Comparison of ENCODE assay signal across 28 cellular contexts in genomic region chr5:33136785-33137184, GRCh38.
"Had no signal": no experiment of that assay in that cellular context is flagged by ENCODE, and none has a peak within 500 bp of the region (broad histone marks: within the 10 kb centered on the region; RNA-seq: fewer than 3 reads in every experiment).

No MANE protein-coding gene starts in this region.

- H3K27me3 ChIP-seq: colonic mucosa, dorsolateral prefrontal cortex, esophagus muscularis mucosa, esophagus squamous epithelium, foreskin keratinocyte, gastrocnemius medialis, gastroesophageal sphincter, heart left ventricle, heart right ventricle had no signal

- ATAC-seq: effector memory CD8-positive, alpha-beta T cell; esophagus mucosa; foreskin keratinocyte; gastrocnemius medialis; gastroesophageal sphincter; heart left ventricle; heart right ventricle had no signal

- H3K4me3 ChIP-seq: colonic mucosa, coronary artery, dorsolateral prefrontal cortex, esophagus muscularis mucosa, esophagus squamous epithelium, gastrocnemius medialis, gastroesophageal sphincter, heart left ventricle, heart right ventricle had no signal

- DNase-seq: colonic mucosa; cortex of kidney; dermis blood vessel endothelial cell; dorsolateral prefrontal cortex; effector CD4-positive, alpha-beta T cell; effector CD8-positive, alpha-beta T cell; effector memory CD4-positive, alpha-beta T cell; effector memory CD8-positive, alpha-beta T cell; endodermal cell; erythroblast; esophagus squamous epithelium; foreskin fibroblast; foreskin keratinocyte; foreskin melanocyte; gastrocnemius medialis; glutamatergic neuron; head of caudate nucleus; heart left ventricle; heart right ventricle had no signal

- H3K27ac ChIP-seq: colonic mucosa, coronary artery, dorsolateral prefrontal cortex, epithelial cell of prostate, esophagus muscularis mucosa, esophagus squamous epithelium, foreskin keratinocyte, gastrocnemius medialis, gastroesophageal sphincter, heart left ventricle, heart right ventricle had no signal

- H3K4me1 ChIP-seq: colonic mucosa, esophagus muscularis mucosa, esophagus squamous epithelium, foreskin keratinocyte, gastrocnemius medialis, gastroesophageal sphincter, heart left ventricle, heart right ventricle had no signal

- H3K36me3 ChIP-seq: colonic mucosa, esophagus muscularis mucosa, esophagus squamous epithelium, gastrocnemius medialis, gastroesophageal sphincter, heart left ventricle, heart right ventricle had no signal

- FAIRE-seq: colon, endometrium, endothelial cell of umbilical vein, frontal cortex had no signal

- H3K9me3 ChIP-seq: colonic mucosa had no signal
